1 cellular context compared by ENCODE assay signal in genomic region chr9:114286146-114286679, GRCh38.
TF ChIP-seq lines count a peak whose summit lies in the region.

No MANE protein-coding gene starts in this region.

TF ChIP-seq in A549, 52 proteins besides CTCF, POLR2A, EP300 and RAD21:
- TF ChIP-seq POLR2AphosphoS2 (conservative IDR thresholded peaks at IDR 0.05; ENCODE audit: low read length): no peak
- no peak for TF ChIP-seq FOSL2 (IDR thresholded peaks at IDR 0.05)
- TF ChIP-seq FOSL2 (CRISPR knock-in tag; IDR thresholded peaks at IDR 0.05): no peak
- no peak for TF ChIP-seq CHD4 (IDR thresholded peaks at IDR 0.05; ENCODE audit: borderline replicate concordance)
- TF ChIP-seq MAFK (IDR thresholded peaks at IDR 0.05; ENCODE audit: partially characterized antibody): no peak
- no peak for TF ChIP-seq KDM5A (IDR thresholded peaks at IDR 0.05)
- no peak for TF ChIP-seq JUN (IDR thresholded peaks at IDR 0.05)
- TF ChIP-seq RNF2 (IDR thresholded peaks at IDR 0.05; ENCODE audit: borderline replicate concordance, low read depth): no peak
- TF ChIP-seq JUNB (IDR thresholded peaks at IDR 0.05): no peak
- no peak for TF ChIP-seq FOXS1 (CRISPR knock-in tag; IDR thresholded peaks at IDR 0.05)
- no peak for TF ChIP-seq RCOR1 (IDR thresholded peaks at IDR 0.05; ENCODE audit: low read depth, low read length)
- TF ChIP-seq FOSB (CRISPR knock-in tag; IDR thresholded peaks at IDR 0.05): no peak
- no peak for TF ChIP-seq NFE2L2 (conservative IDR thresholded peaks at IDR 0.05; ENCODE audit: low read length)
- TF ChIP-seq SMC3 (IDR thresholded peaks at IDR 0.05): no peak
- TF ChIP-seq ESRRA (IDR thresholded peaks at IDR 0.05; ENCODE audit: borderline replicate concordance, low read length): no peak
- TF ChIP-seq HDAC2 (IDR thresholded peaks at IDR 0.05): no peak
